ENCODE assay signal across 12 cellular contexts in the genomic region with DNA sequence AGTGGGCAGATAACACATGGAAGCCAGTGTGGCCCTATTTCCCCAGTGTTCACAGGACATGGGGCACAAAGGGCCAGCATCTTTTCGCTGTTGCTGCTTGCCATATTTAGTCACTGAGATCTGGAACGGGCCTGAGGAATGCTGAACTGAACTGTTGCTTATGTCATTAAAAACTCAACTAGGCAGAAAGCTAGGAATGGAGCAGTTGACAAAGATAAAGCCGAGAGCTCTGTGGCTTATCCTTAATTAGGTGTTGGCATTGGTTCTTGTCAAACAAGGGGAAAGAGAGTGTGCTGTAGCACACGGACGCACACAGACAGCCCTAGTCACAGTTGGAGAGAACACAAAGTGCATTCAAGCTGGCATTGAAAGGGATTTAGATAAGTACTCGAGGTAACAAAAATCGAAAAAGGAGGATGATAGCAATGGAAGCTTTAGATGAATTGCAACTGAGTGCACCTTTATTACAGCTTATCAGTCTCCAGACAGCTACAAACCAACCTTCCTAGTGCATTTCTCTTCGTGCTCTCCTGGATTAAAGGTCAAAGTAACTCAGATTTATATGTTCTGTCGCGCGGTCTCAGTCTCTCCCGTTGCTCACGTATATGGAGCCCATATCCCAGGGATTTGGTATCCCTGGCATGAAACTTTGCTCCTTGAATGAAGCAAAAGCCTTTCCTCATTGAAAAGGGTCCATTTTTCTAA.
A peak's percentile ranks its signal among the peaks of the same experiment; 100 is the strongest.
DNase-seq lines count a peak whose midpoint lies in the region; ATAC-seq and TF ChIP-seq lines count a peak whose summit lies in the region.
"Had no signal": no experiment of that assay in that cellular context is flagged by ENCODE, and none has a peak within 500 bp of the region (broad histone marks: within the 10 kb centered on the region; RNA-seq: fewer than 3 reads in every experiment).

No MANE protein-coding gene starts in this region.

- no peaks in the 10 kb centered on the region for H3K9me2 ChIP-seq in neural cell (ENCODE audit: insufficient read depth, low read length)

- TF ChIP-seq CTCF in neural cell (IDR thresholded peaks at IDR 0.05; ENCODE audit: poor library complexity, severe bottlenecking): no peak
- no peak for TF ChIP-seq CTCF in osteocyte (IDR thresholded peaks at IDR 0.05)

- no peaks in the 10 kb centered on the region for H3K79me2 ChIP-seq in neural cell (replicated peaks; ENCODE audit: insufficient read depth, low read length)

- H3K4me1 Mint-ChIP-seq in activated naive CD4-positive, alpha-beta T cell treated with anti-CD3 and anti-CD28 coated beads for 36 hours (ENCODE audit: low read depth): no peaks in the 10 kb centered on the region
- peaks cover 44% of the 10 kb centered on the region for H3K4me1 Mint-ChIP-seq in osteocyte (ENCODE audit: unreplicated experiment)
- H3K4me1 Mint-ChIP-seq: activated CD8-positive, alpha-beta memory T cell treated with anti-CD3 and anti-CD28 coated beads, Interleukin-2, amount 10 ng/mL, durations not matched to agents 7 days and 5 days had no signal

- H3K27ac ChIP-seq in neural cell (ENCODE audit: low read length): no peak overlapping the region

- no peak overlapping the region for H3K4me2 ChIP-seq in neural cell (ENCODE audit: low read length)

- no peak overlapping the region for H3K27ac Mint-ChIP-seq in activated naive CD4-positive, alpha-beta T cell treated with anti-CD3 and anti-CD28 coated beads for 36 hours
- H3K27ac Mint-ChIP-seq in osteocyte (ENCODE audit: unreplicated experiment): no peak overlapping the region
- H3K27ac Mint-ChIP-seq: activated CD8-positive, alpha-beta memory T cell treated with anti-CD3 and anti-CD28 coated beads, Interleukin-2, amount 10 ng/mL, durations not matched to agents 7 days and 5 days had no signal

- H2AFZ ChIP-seq in neural cell (ENCODE audit: low read depth, low read length): no peak overlapping the region

- H3K9ac ChIP-seq in neural cell (ENCODE audit: low read length): no peak overlapping the region

- H3K27me3 Mint-ChIP-seq in activated naive CD4-positive, alpha-beta T cell treated with anti-CD3 and anti-CD28 coated beads for 36 hours (ENCODE audit: low read depth): no peaks in the 10 kb centered on the region
- H3K27me3 Mint-ChIP-seq in osteocyte (ENCODE audit: unreplicated experiment): no peaks in the 10 kb centered on the region
- H3K27me3 Mint-ChIP-seq: activated CD8-positive, alpha-beta memory T cell treated with anti-CD3 and anti-CD28 coated beads, Interleukin-2, amount 10 ng/mL, durations not matched to agents 7 days and 5 days had no signal

- H3K4me3 Mint-ChIP-seq in activated naive CD4-positive, alpha-beta T cell treated with anti-CD3 and anti-CD28 coated beads for 36 hours: no peak overlapping the region
- no peak overlapping the region for H3K4me3 Mint-ChIP-seq in osteocyte (ENCODE audit: unreplicated experiment)
- H3K4me3 Mint-ChIP-seq: activated CD8-positive, alpha-beta memory T cell treated with anti-CD3 and anti-CD28 coated beads, Interleukin-2, amount 10 ng/mL, durations not matched to agents 7 days and 5 days had no signal

- no peaks in the 10 kb centered on the region for H3K9me3 Mint-ChIP-seq in activated naive CD4-positive, alpha-beta T cell treated with anti-CD3 and anti-CD28 coated beads for 36 hours
- H3K9me3 Mint-ChIP-seq in osteocyte (ENCODE audit: unreplicated experiment): no peaks in the 10 kb centered on the region

- no peaks in the 10 kb centered on the region for H3K36me3 Mint-ChIP-seq in activated naive CD4-positive, alpha-beta T cell treated with anti-CD3 and anti-CD28 coated beads for 36 hours (ENCODE audit: low read depth)
- no peaks in the 10 kb centered on the region for H3K36me3 Mint-ChIP-seq in osteocyte (ENCODE audit: unreplicated experiment)
- H3K36me3 Mint-ChIP-seq: activated CD8-positive, alpha-beta memory T cell treated with anti-CD3 and anti-CD28 coated beads, Interleukin-2, amount 10 ng/mL, durations not matched to agents 7 days and 5 days had no signal

- ATAC-seq in GM19035 (IDR thresholded peaks at IDR 0.05; ENCODE audit: unreplicated experiment): no peak
- ATAC-seq: activated CD8-positive, alpha-beta memory T cell treated with anti-CD3 and anti-CD28 coated beads, Interleukin-2, amount 10 ng/mL, durations not matched to agents 7 days and 5 days had no signal

- DNase-seq in DMS79 treated with DMSO at 0.1 percent for 48 hours (lab: John Stamatoyannopoulos, UW): peak; percentile 61
- DNase-seq in NCI-H2107 (lab: John Stamatoyannopoulos, UW): peak; percentile 7
- DNase-seq in cerebellum (ENCODE audit: low spot score): peak; percentile 30
- no peak for DNase-seq in activated naive CD4-positive, alpha-beta T cell treated with anti-CD3 and anti-CD28 coated beads for 36 hours
- DNase-seq in osteocyte (ENCODE audit: extremely low spot score, unreplicated experiment): no peak
- DNase-seq in ACHN: no peak
- DNase-seq: activated CD8-positive, alpha-beta memory T cell treated with anti-CD3 and anti-CD28 coated beads, Interleukin-2, amount 10 ng/mL, durations not matched to agents 7 days and 5 days; foreskin melanocyte; NCI-H510A treated with DMSO at 0.1 percent for 48 hours; SIG-M5 had no signal

- no peaks in the 10 kb centered on the region for H3K36me3 ChIP-seq in neural cell (ENCODE audit: insufficient read depth, low read length)

- in situ Hi-C loops in ACHN (cut with HindIII; ENCODE audit: low pct_ligation_motif_present, low pct_unique_long_range_greater_than_20kb, low sequenced_read_pairs): no loop called here

- no peaks in the 10 kb centered on the region for H3K27me3 ChIP-seq in neural cell (ENCODE audit: insufficient read depth, low read depth, low read length)

- H3F3A ChIP-seq in neural cell (ENCODE audit: insufficient read depth, low read length, poor library complexity, severe bottlenecking): no peaks in the 10 kb centered on the region

- TF ChIP-seq RAD21 in neural cell (conservative IDR thresholded peaks at IDR 0.05): no peak

- no peak overlapping the region for H3K4me3 ChIP-seq in neural cell (ENCODE audit: low read length)

- no peaks in the 10 kb centered on the region for H3K9me3 ChIP-seq in neural cell (ENCODE audit: low read length)

- TF ChIP-seq EP300 in neural cell (conservative IDR thresholded peaks at IDR 0.05; ENCODE audit: poor library complexity, severe bottlenecking): no peak

- CTCF ChIA-PET in activated naive CD4-positive, alpha-beta T cell treated with anti-CD3 and anti-CD28 coated beads for 36 hours (lab: Charles Lee): no interaction called here

- no peaks in the 10 kb centered on the region for H4K20me1 ChIP-seq in neural cell (ENCODE audit: insufficient read depth)

- intact Hi-C loops in activated naive CD4-positive, alpha-beta T cell treated with anti-CD3 and anti-CD28 coated beads for 36 hours (cut with micrococcal nuclease): no loop called here

TF ChIP-seq in neural cell, 6 proteins besides CTCF, POLR2A, EP300 and RAD21:
- TF ChIP-seq POLR2AphosphoS5 (IDR thresholded peaks at IDR 0.05) (peak; percentile 58), EZH2 (IDR thresholded peaks at IDR 0.05; ENCODE audit: borderline replicate concordance, insufficient read depth, low read length, poor library complexity, severe bottlenecking) (no peak)

Comparison
In these comparisons a context has a peak if more than half of its experiments do, and no peak if none do; other contexts are left out.
1. DNase-seq: peak in DMS79 treated with DMSO at 0.1 percent for 48 hours (single experiment), NCI-H2107 (single experiment) and cerebellum (single experiment); none in activated naive CD4-positive, alpha-beta T cell treated with anti-CD3 and anti-CD28 coated beads for 36 hours (single experiment), osteocyte (single experiment) and ACHN (single experiment).